ENCODE assay signal across 2 cellular contexts in genomic region chr19:55657004-55657747, GRCh38.
A peak's percentile ranks its signal among the peaks of the same experiment; 100 is the strongest.
TF ChIP-seq lines count a peak whose summit lies in the region.

No MANE protein-coding gene starts in this region.

TF ChIP-seq in A549, 52 proteins besides CTCF, POLR2A, EP300 and RAD21:
- TF ChIP-seq CEBPB (IDR thresholded peaks at IDR 0.05) (no peak), MAZ (IDR thresholded peaks at IDR 0.05; ENCODE audit: borderline replicate concordance, low read depth, low read length) (no peak), MAFK (IDR thresholded peaks at IDR 0.05; ENCODE audit: partially characterized antibody) (no peak), NFE2L2 (conservative IDR thresholded peaks at IDR 0.05; ENCODE audit: low read length) (no peak), BCL3 (IDR thresholded peaks at IDR 0.05) (no peak), ESRRA (IDR thresholded peaks at IDR 0.05; ENCODE audit: borderline replicate concordance, low read length) (no peak)
TF ChIP-seq in A549: peak in this region for 0.

TF ChIP-seq in HepG2, 621 proteins besides CTCF, POLR2A, EP300 and RAD21:
- peak; percentile 51; the same call in 1 of the 2 replicates for TF ChIP-seq MLLT10 (CRISPR knock-in tag; IDR thresholded peaks at IDR 0.05)
- TF ChIP-seq XRCC5 (optimal IDR thresholded peaks at IDR 0.05; ENCODE audit: low read length): peak; percentile 21
- peak; percentile 40; the same call in 1 of the 2 replicates for TF ChIP-seq ZNF687 (CRISPR knock-in tag; IDR thresholded peaks at IDR 0.05)
- peak; percentile 18; the same call in 1 of the 2 replicates for TF ChIP-seq SAP130 (CRISPR knock-in tag; IDR thresholded peaks at IDR 0.05; ENCODE audit: low read depth)
- no peak for TF ChIP-seq ASH2L (IDR thresholded peaks at IDR 0.05; ENCODE audit: insufficient read length, low read depth, low read length)
- 0 out of 2 replicates have a peak, but pooled peaks have one; percentile 34 for TF ChIP-seq NFYB (CRISPR knock-in tag; IDR thresholded peaks at IDR 0.05)
- TF ChIP-seq ZBTB38 (CRISPR knock-in tag; IDR thresholded peaks at IDR 0.05): peak; percentile 33; the same call in 1 of the 2 replicates
- TF ChIP-seq ZNF362 (CRISPR knock-in tag; IDR thresholded peaks at IDR 0.05; ENCODE audit: borderline replicate concordance): no peak
